8 cellular contexts compared by ENCODE assay signal in the genomic region with DNA sequence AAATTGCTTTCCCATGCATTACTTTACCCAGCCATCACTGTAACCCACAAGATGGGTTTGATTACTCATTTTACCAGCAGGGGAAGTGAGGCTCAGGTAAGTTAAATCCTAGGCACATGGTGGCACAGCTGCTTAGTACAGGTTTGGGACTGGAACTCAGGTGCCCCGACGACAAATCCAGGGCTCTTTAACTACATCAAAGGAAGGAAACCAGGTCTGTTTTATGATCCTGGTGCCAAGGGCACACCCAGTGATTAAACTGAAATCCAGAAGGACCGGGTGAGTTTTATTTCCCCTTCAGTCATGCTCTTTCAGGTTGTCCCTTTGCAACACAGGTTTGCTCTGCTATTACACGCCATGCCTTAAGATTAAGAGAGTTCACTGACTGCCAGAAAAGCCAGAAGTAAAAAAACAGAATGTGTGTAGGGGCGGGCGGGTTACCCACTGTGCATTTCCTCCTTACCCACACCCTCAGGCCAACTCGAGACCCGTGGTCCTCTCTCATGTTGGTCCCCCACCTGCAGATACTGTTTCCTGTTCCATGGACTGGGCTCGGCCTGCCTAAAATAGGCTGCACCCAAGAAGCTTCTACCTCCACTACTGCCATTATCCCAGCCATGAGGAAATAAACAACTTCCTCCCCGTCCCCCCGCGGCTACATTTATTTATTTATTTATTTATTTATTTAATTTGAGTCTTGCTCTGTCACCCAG. TPM values are rescaled to one million over a fixed set of nuclear protein-coding genes. Genes with fewer than 3 reads are reported as not detected.
DNase-seq lines count a peak whose midpoint lies in the region; ATAC-seq and TF ChIP-seq lines count a peak whose summit lies in the region.

No MANE protein-coding gene starts in this region.

- no peaks in the 10 kb centered on the region for H3K27me3 ChIP-seq in endocrine pancreas (ENCODE audit: control insufficient read depth, insufficient read depth, low read length)

- H3K9me3 ChIP-seq in endocrine pancreas (ENCODE audit: control insufficient read depth, low read length), result no peaks in the 10 kb centered on the region

- TF ChIP-seq CTCF in osteocyte (IDR thresholded peaks at IDR 0.05), result no peak

- no peaks in the 10 kb centered on the region for H3K36me3 ChIP-seq in endocrine pancreas (ENCODE audit: control insufficient read depth, insufficient read depth, low read length)

- H3K4me1 ChIP-seq in endocrine pancreas (ENCODE audit: control insufficient read depth, insufficient read depth, low read length), result no peaks in the 10 kb centered on the region

- no peak overlapping the region for H3K27ac Mint-ChIP-seq in osteocyte (ENCODE audit: unreplicated experiment)

- H3K36me3 Mint-ChIP-seq in osteocyte (ENCODE audit: unreplicated experiment), result no peaks in the 10 kb centered on the region

- H3K27me3 Mint-ChIP-seq in osteocyte (ENCODE audit: unreplicated experiment), result peaks cover 40% of the 10 kb centered on the region

- ATAC-seq in HG03460 (IDR thresholded peaks at IDR 0.05; ENCODE audit: unreplicated experiment) (no peak), HG03354 (IDR thresholded peaks at IDR 0.05; ENCODE audit: poor library complexity, severe bottlenecking, unreplicated experiment) (no peak)

- peaks cover 19% of the 10 kb centered on the region for H3K4me1 Mint-ChIP-seq in osteocyte (ENCODE audit: unreplicated experiment)

- DNase-seq in DMS153 (lab: John Stamatoyannopoulos, UW) (peak; percentile 53), NCI-H69 (lab: John Stamatoyannopoulos, UW) (peak; percentile 68), osteocyte (ENCODE audit: extremely low spot score, unreplicated experiment) (no peak), activated gamma-delta T cell treated with Interleukin-2 at 50 U/mL for 16 hours (no peak)
- DNase-seq in stimulated activated CD4-positive, alpha-beta T cell treated with anti-CD3 and anti-CD28 coated beads, Interleukin-15, amount 100 ng/mL, for 24 hours, result no peak

- H3K9me3 Mint-ChIP-seq in osteocyte (ENCODE audit: unreplicated experiment), result no peaks in the 10 kb centered on the region

- peak overlapping the region; percentile 62 for H3K9ac ChIP-seq in endocrine pancreas (ENCODE audit: control insufficient read depth, insufficient read depth, low read length)

- H3K4me3 Mint-ChIP-seq in osteocyte (ENCODE audit: unreplicated experiment), result peak overlapping the region; percentile 76

- H3K4me3 ChIP-seq in endocrine pancreas (ENCODE audit: control insufficient read depth, insufficient read depth, low read length), result peak overlapping the region; percentile 77

RNA-seq across cellular contexts. Expression of gene KDM7A, which starts 55.2 kb away (rescaled TPM):
- total RNA-seq in osteocyte, result 7.2 and 8.8 TPM in 2 replicates

Comparison
In these comparisons a context has a peak if more than half of its experiments do, and no peak if none do; other contexts are left out.
1. DNase-seq: peak in DMS153 (single experiment) and NCI-H69 (single experiment); none in osteocyte (single experiment), activated gamma-delta T cell treated with Interleukin-2 at 50 U/mL for 16 hours (single experiment) and stimulated activated CD4-positive, alpha-beta T cell treated with anti-CD3 and anti-CD28 coated beads, Interleukin-15, amount 100 ng/mL, for 24 hours (single experiment).